1 cellular context compared by ENCODE assay signal in genomic region chr12:56300644-56301464, GRCh38.
TF ChIP-seq lines count a peak whose summit lies in the region.

No MANE protein-coding gene starts in this region.

TF ChIP-seq in HepG2, 621 proteins besides CTCF, POLR2A, EP300 and RAD21 (continued from another document):
- TF ChIP-seq, protein P1, sequence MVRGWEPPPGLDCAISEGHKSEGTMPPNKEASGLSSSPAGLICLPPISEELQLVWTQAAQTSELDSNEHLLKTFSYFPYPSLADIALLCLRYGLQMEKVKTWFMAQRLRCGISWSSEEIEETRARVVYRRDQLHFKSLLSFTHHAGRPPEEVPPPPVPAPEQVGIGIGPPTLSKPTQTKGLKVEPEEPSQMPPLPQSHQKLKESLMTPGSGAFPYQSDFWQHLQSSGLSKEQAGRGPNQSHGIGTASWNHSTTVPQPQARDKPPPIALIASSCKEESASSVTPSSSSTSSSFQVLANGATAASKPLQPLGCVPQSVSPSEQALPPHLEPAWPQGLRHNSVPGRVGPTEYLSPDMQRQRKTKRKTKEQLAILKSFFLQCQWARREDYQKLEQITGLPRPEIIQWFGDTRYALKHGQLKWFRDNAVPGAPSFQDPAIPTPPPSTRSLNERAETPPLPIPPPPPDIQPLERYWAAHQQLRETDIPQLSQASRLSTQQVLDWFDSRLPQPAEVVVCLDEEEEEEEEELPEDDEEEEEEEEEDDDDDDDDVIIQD (CRISPR knock-in tag; IDR thresholded peaks at IDR 0.05; ENCODE audit: low read depth) = no peak
- TF ChIP-seq SPEN (CRISPR knock-in tag; IDR thresholded peaks at IDR 0.05; ENCODE audit: low read depth) (no peak), MLXIP (CRISPR knock-in tag; IDR thresholded peaks at IDR 0.05; ENCODE audit: borderline replicate concordance) (no peak), ZSCAN20 (CRISPR knock-in tag; IDR thresholded peaks at IDR 0.05; ENCODE audit: borderline replicate concordance) (no peak), ZNF670 (CRISPR knock-in tag; IDR thresholded peaks at IDR 0.05; ENCODE audit: borderline replicate concordance) (no peak), GLI4 (CRISPR knock-in tag; IDR thresholded peaks at IDR 0.05; ENCODE audit: borderline replicate concordance) (no peak), ZNF674 (CRISPR knock-in tag; IDR thresholded peaks at IDR 0.05; ENCODE audit: low read depth) (no peak), RCOR2 (CRISPR knock-in tag; IDR thresholded peaks at IDR 0.05) (no peak), ZNF761 (CRISPR knock-in tag; conservative IDR thresholded peaks at IDR 0.05) (no peak), SIX1 (CRISPR knock-in tag; IDR thresholded peaks at IDR 0.05; ENCODE audit: borderline replicate concordance) (no peak), SOX5 (CRISPR knock-in tag; IDR thresholded peaks at IDR 0.05; ENCODE audit: borderline replicate concordance) (no peak), THAP8 (CRISPR knock-in tag; IDR thresholded peaks at IDR 0.05; ENCODE audit: borderline replicate concordance) (no peak), ZNF343 (CRISPR knock-in tag; IDR thresholded peaks at IDR 0.05) (no peak), ZNF367 (CRISPR knock-in tag; IDR thresholded peaks at IDR 0.05; ENCODE audit: borderline replicate concordance) (no peak), RFX5 (IDR thresholded peaks at IDR 0.05; ENCODE audit: low read depth, low read length) (no peak), MATR3 (CRISPR knock-in tag; IDR thresholded peaks at IDR 0.05) (no peak)
